ENCODE assay signal across 7 cellular contexts in the genomic region with DNA sequence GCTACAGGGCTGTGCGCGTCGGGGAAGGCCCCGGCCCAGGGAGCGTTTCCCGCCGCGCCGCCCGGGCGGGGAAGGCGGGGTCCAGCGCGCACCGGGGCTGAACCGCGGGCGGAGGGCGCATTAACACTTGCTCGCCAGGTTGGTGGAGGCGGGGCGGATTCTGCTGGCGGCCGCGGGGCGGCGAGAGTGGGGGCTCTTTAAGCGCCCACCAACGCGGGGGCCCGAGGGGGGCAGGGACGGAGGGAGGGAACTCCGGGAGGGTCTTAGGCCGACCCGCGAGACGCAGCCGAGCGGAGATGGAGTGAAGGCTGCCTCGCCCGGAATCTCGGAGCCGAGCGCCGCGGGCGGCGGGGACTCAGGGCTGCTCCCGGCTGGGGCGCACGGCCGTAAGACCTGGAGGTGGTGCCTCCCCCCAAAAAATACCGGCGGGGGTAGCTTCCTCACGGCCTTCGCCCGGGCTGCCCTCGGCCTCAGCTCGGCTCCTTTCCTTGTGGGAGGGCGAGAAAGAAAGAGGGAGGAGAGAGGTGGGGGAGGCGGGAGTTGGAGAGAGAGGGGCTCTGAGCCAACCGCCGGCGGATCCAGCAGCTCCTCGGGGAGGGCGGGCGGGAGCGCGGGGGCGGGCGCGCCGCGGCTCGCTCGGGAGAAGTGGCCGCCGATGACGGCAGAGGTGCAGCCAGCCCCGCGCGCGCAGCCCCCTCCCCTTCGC. TPM values are rescaled to one million over a fixed set of nuclear protein-coding genes. Genes with fewer than 3 reads are reported as not detected.
DNase-seq lines count a peak whose midpoint lies in the region; ATAC-seq and TF ChIP-seq lines count a peak whose summit lies in the region.

No MANE protein-coding gene starts in this region.

- H3K9me3 ChIP-seq in T-helper 17 cell (ENCODE audit: control insufficient read depth, low read length, poor library complexity, severe bottlenecking) (no peaks in the 10 kb centered on the region), heart right ventricle (no peaks in the 10 kb centered on the region)

- no peak for TF ChIP-seq CTCF in GM13977 (IDR thresholded peaks at IDR 0.05; ENCODE audit: extremely low read depth, insufficient read depth, missing control alignments)
- TF ChIP-seq CTCF in heart right ventricle (IDR thresholded peaks at IDR 0.05) = no peak

- H3K4me3 ChIP-seq in heart right ventricle (peak overlapping the region; percentile 43 to 67 (median 58)), skeletal muscle cell (ENCODE audit: low read depth, low read length) (peak overlapping the region; percentile 52)

- 1% methylated on average over 57 to 82 of the region's 84 CpGs for WGBS in heart right ventricle, 2 donors

- peak overlapping the region; percentile 83 for H3K4me3 Mint-ChIP-seq in T-helper 17 cell

- in situ Hi-C loops in GM13977 (cut with MboI; ENCODE audit: low pct_unique_long_range_greater_than_20kb, low sequenced_read_pairs, unreplicated experiment) = loop anchor here (10.0 to 25.0 kb wide), 3 partner anchors 55 to 698 kb away; partner anchors contain the start of gene FOXC2

- H3K27me3 Mint-ChIP-seq in T-helper 17 cell = peaks cover 66% of the 10 kb centered on the region

- H3K36me3 Mint-ChIP-seq in T-helper 17 cell (ENCODE audit: low read depth) = no peaks in the 10 kb centered on the region

- peaks cover 27% of the 10 kb centered on the region for H3K4me1 Mint-ChIP-seq in T-helper 17 cell

- no peaks in the 10 kb centered on the region for H3K36me3 ChIP-seq in heart right ventricle

- intact Hi-C loops in heart right ventricle (cut with DNase I) = loop anchor here in 2 of 10 donors (5.0 to 10.0 kb wide), 3 partner anchors 158 to 695 kb away; no protein-coding TSS in a partner anchor

- H3K27ac ChIP-seq in heart right ventricle = peak overlapping the region in 9 of 10 donors; percentile 4 to 74 (median 60)

- H3K4me1 ChIP-seq in heart right ventricle = peaks cover 10 to 54% (median 36%) of the 10 kb centered on the region in 9 donors

- no peak overlapping the region for H3K27ac Mint-ChIP-seq in T-helper 17 cell

- ATAC-seq in T-helper 17 cell (no peak), heart right ventricle (peak in 7 of 8 donors; percentile 36 to 66 (median 59)), GM21423 (IDR thresholded peaks at IDR 0.05; ENCODE audit: unreplicated experiment) (no peak)

- DNase-seq in GM13977 (ENCODE audit: low spot score) (peak; percentile 68), T-helper 17 cell (no peak), heart right ventricle (peak; percentile 36 to 54), skeletal muscle cell (ENCODE audit: low read depth) (peak; percentile 33), SW480 (ENCODE audit: low spot score) (no peak), SKM-1 treated with dmso at 0.1 percent for 144 hours (lab: John Stamatoyannopoulos, UW; ENCODE audit: unreplicated experiment) (no peak)

- H3K27me3 ChIP-seq in heart right ventricle = peaks cover 71 to 100% (median 98%) of the 10 kb centered on the region in 7 donors

RNA-seq across cellular contexts. Expression of gene FOXF1, which starts 0.4 kb away (rescaled TPM):
- total RNA-seq in T-helper 17 cell = not detected
- total RNA-seq in heart right ventricle = under 1 TPM in 8 of 10 donors, not detected in 2; 0.08 to 0.38 (median 0.22) TPM
- polyA plus RNA-seq in heart right ventricle = under 1 TPM; 0.16 to 0.37 TPM

RNA-seq across cellular contexts. Expression of gene MTHFSD, which starts 45.1 kb away (rescaled TPM):
- 10 to 100 TPM; 10.8 to 13.1 TPM for total RNA-seq in T-helper 17 cell
- 10 to 100 TPM in 8 of 10 donors, 1 to 10 TPM in 2; 8.9 to 13.1 (median 11.4) TPM for total RNA-seq in heart right ventricle
- polyA plus RNA-seq in heart right ventricle = 10 to 100 TPM in 1 of 2 donors, 1 to 10 TPM in 1; 5.1 to 11.3 TPM

RNA-seq across cellular contexts. Expression of gene FOXC2, which starts 56.7 kb away (rescaled TPM):
- not detected for total RNA-seq in T-helper 17 cell
- total RNA-seq in heart right ventricle = 1 to 10 TPM in 8 of 10 donors, under 1 TPM in 2; 0.66 to 2.2 (median 1.9) TPM
- polyA plus RNA-seq in heart right ventricle = 1 to 10 TPM; 1.2 to 1.3 TPM

Comparison
In these comparisons a context has a peak if more than half of its experiments do, and no peak if none do; other contexts are left out.
1. DNase-seq: peak in GM13977 (single experiment), heart right ventricle (2 of 2) and skeletal muscle cell (single experiment); none in T-helper 17 cell (0 of 3), SW480 (single experiment) and SKM-1 treated with dmso at 0.1 percent for 144 hours (single experiment).
2. ATAC-seq: peak in heart right ventricle (7 of 8); none in T-helper 17 cell (single experiment) and GM21423 (single experiment).